In genomic region chr19:12840091-12841079, GRCh38 we compare ENCODE assay signal across 8 cellular contexts. TPM values are rescaled to one million over a fixed set of nuclear protein-coding genes. Genes with fewer than 3 reads are reported as not detected.
DNase-seq lines count a peak whose midpoint lies in the region; ATAC-seq lines count a peak whose summit lies in the region.

No MANE protein-coding gene starts in this region.

- H3K4me1 Mint-ChIP-seq in activated naive CD8-positive, alpha-beta T cell treated with anti-CD3 and anti-CD28 coated beads for 36 hours = peaks cover 18% of the 10 kb centered on the region

- peak; percentile 61 for DNase-seq in activated CD4-positive, CD25-positive, alpha-beta regulatory T cell treated with anti-CD3 and anti-CD28 coated beads, Interleukin-2, amount 50 U/mL, for 72 hours
- no peak for DNase-seq in activated CD4-positive, CD25-positive, alpha-beta regulatory T cell (lab: John Stamatoyannopoulos, UW)
- DNase-seq in NCI-H2196 (lab: John Stamatoyannopoulos, UW; ENCODE audit: unreplicated experiment) = peak; percentile 80
- DNase-seq in activated naive CD8-positive, alpha-beta T cell treated with anti-CD3 and anti-CD28 coated beads for 36 hours = peak; percentile 67
- DNase-seq in left ventricle myocardium superior = peak; percentile 50
- DNase-seq in skeletal muscle cell (ENCODE audit: low read depth) = no peak
- DNase-seq in central memory CD4-positive, alpha-beta T cell = no peak

- H3K4me3 ChIP-seq in skeletal muscle cell (ENCODE audit: low read depth, low read length) = peak overlapping the region; percentile 41

- H3K4me3 Mint-ChIP-seq in activated naive CD8-positive, alpha-beta T cell treated with anti-CD3 and anti-CD28 coated beads for 36 hours = no peak overlapping the region

- H3K9me3 Mint-ChIP-seq in activated naive CD8-positive, alpha-beta T cell treated with anti-CD3 and anti-CD28 coated beads for 36 hours = no peaks in the 10 kb centered on the region

- H3K36me3 Mint-ChIP-seq in activated naive CD8-positive, alpha-beta T cell treated with anti-CD3 and anti-CD28 coated beads for 36 hours = no peaks in the 10 kb centered on the region

- intact Hi-C loops in left ventricle myocardium superior (cut with micrococcal nuclease) = loop anchor here (10.0 kb wide), 1 partner anchor 76 kb away; no protein-coding TSS in a partner anchor

- peak; percentile 60 for ATAC-seq in left ventricle myocardium superior
- no peak for ATAC-seq in GM21360 (IDR thresholded peaks at IDR 0.05; ENCODE audit: unreplicated experiment)

- H3K27me3 Mint-ChIP-seq in activated naive CD8-positive, alpha-beta T cell treated with anti-CD3 and anti-CD28 coated beads for 36 hours = peaks cover 89% of the 10 kb centered on the region

- H3K27ac Mint-ChIP-seq in activated naive CD8-positive, alpha-beta T cell treated with anti-CD3 and anti-CD28 coated beads for 36 hours = no peak overlapping the region

RNA-seq across cellular contexts. Expression of gene MAST1, which starts 2.1 kb away (rescaled TPM):
- total RNA-seq in activated naive CD8-positive, alpha-beta T cell treated with anti-CD3 and anti-CD28 coated beads for 36 hours = 1 to 10 TPM; 1.2 to 2.0 TPM
- total RNA-seq in left ventricle myocardium superior = 0.12 TPM

RNA-seq across cellular contexts. Expression of gene RTBDN, which starts 6.0 kb away (rescaled TPM):
- not detected for total RNA-seq in activated naive CD8-positive, alpha-beta T cell treated with anti-CD3 and anti-CD28 coated beads for 36 hours
- total RNA-seq in left ventricle myocardium superior = not detected

RNA-seq across cellular contexts. Expression of gene RNASEH2A, which starts 34.0 kb away (rescaled TPM):
- 10 to 100 TPM; 46.1 to 55.5 TPM for total RNA-seq in activated naive CD8-positive, alpha-beta T cell treated with anti-CD3 and anti-CD28 coated beads for 36 hours
- total RNA-seq in left ventricle myocardium superior = 4.5 TPM

RNA-seq across cellular contexts. Expression of gene THSD8, which starts 38.5 kb away (rescaled TPM):
- total RNA-seq in activated naive CD8-positive, alpha-beta T cell treated with anti-CD3 and anti-CD28 coated beads for 36 hours = 10 to 100 TPM; 25.3 to 30.5 TPM
- total RNA-seq in left ventricle myocardium superior = 2.2 TPM

RNA-seq across cellular contexts. Expression of gene PRDX2, which starts 38.8 kb away (rescaled TPM):
- 100 to 1,000 TPM; 238 to 241 TPM for total RNA-seq in activated naive CD8-positive, alpha-beta T cell treated with anti-CD3 and anti-CD28 coated beads for 36 hours
- 750 TPM for total RNA-seq in left ventricle myocardium superior

Comparison
In these comparisons a context has a peak if more than half of its experiments do, and no peak if none do; other contexts are left out.
1. DNase-seq: peak in activated CD4-positive, CD25-positive, alpha-beta regulatory T cell treated with anti-CD3 and anti-CD28 coated beads, Interleukin-2, amount 50 U/mL, for 72 hours (single experiment), NCI-H2196 (single experiment), activated naive CD8-positive, alpha-beta T cell treated with anti-CD3 and anti-CD28 coated beads for 36 hours (single experiment) and left ventricle myocardium superior (single experiment); none in activated CD4-positive, CD25-positive, alpha-beta regulatory T cell (0 of 4), skeletal muscle cell (single experiment) and central memory CD4-positive, alpha-beta T cell (single experiment).